In the genomic region with DNA sequence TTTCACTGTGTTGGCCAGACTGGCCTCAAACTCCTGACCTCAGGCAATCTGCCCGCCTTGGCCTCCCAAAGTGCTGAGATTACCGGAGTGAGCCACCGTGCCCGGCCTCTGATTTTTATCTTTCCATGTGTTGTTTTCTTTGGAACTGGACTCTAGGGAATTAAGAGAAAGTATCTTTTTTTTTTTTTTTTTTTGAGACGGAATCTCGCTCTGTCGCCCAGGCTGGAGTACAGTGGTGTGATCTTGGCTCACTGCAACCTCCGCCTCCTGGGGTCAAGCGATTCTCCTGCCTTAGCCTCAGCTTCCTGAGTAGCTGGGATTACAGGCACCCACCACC, we compare ENCODE assay signal across 7 cellular contexts. TPM values are rescaled to one million over a fixed set of nuclear protein-coding genes. Genes with fewer than 3 reads are reported as not detected.
A peak's percentile ranks its signal among the peaks of the same experiment; 100 is the strongest.
DNase-seq lines count a peak whose midpoint lies in the region; ATAC-seq and TF ChIP-seq lines count a peak whose summit lies in the region.
"Not testable (repeated sequence)": the region's sequence is repeated elsewhere in the genome, so short reads cannot be mapped to it uniquely, and the experiment has no call there.

No MANE protein-coding gene starts in this region.

- H4K12ac ChIP-seq in trophoblast cell (ENCODE audit: low read depth, low read length) = not testable (repeated sequence)

- CTCF ChIA-PET in HEK293 (lab: Yijun Ruan, JAX) = interaction anchor here (0.8 to 1.6 kb wide), 3 partner anchors 10 to 109 kb away, joined by 3 to 6 read pairs (median 6); no protein-coding TSS in a partner anchor

- not testable (repeated sequence) for H2AFZ ChIP-seq in GM23338; MM.1S (ENCODE audit: low read length); trophoblast cell (ENCODE audit: insufficient read depth, low read length, poor library complexity)
- H2AFZ ChIP-seq in OCI-LY3 (ENCODE audit: low read depth, low read length) = 0 out of 2 replicates have a peak overlapping the region, but pooled peaks have one; percentile 0

- H3K4me3 ChIP-seq in GM23338; HEK293 (ENCODE audit: low read depth, low read length); MM.1S (ENCODE audit: low read length); trophoblast cell (ENCODE audit: low read depth, low read length): not testable (repeated sequence)
- H3K4me3 ChIP-seq in OCI-LY3 (ENCODE audit: low read length) = peak overlapping the region; percentile 69

- not testable (repeated sequence) for H3K9ac ChIP-seq in MM.1S (ENCODE audit: low read length); trophoblast cell (ENCODE audit: low read length)
- H3K9ac ChIP-seq in OCI-LY3 (ENCODE audit: low read length) = peak overlapping the region; percentile 65

- not testable (repeated sequence) for H3K4me1 ChIP-seq in GM23338 (ENCODE audit: insufficient read depth); HEK293 (ENCODE audit: control insufficient read depth, insufficient read depth, low read length); trophoblast cell (ENCODE audit: control insufficient read depth in 1 of 2, insufficient read depth in 2 of 2, low read length in 2 of 2)
- H3K4me1 ChIP-seq in MM.1S (ENCODE audit: low read length) (peaks cover 15% of the 10 kb centered on the region; the same call in 1 of the 2 replicates), OCI-LY3 (ENCODE audit: low read length) (peaks cover 18% of the 10 kb centered on the region)

- H2BK120ac ChIP-seq in trophoblast cell (ENCODE audit: insufficient read depth, low read length, poor library complexity) = not testable (repeated sequence)

- H2AK5ac ChIP-seq in trophoblast cell (ENCODE audit: low read length) = not testable (repeated sequence)

- H3K27ac ChIP-seq in 22Rv1 = peak overlapping the region; percentile 39; the same call in 1 of the 2 replicates
- 0 out of 2 replicates have a peak overlapping the region, but pooled peaks have one; percentile 39 for H3K27ac ChIP-seq in GM23338 (ENCODE audit: low read depth)
- not testable (repeated sequence) for H3K27ac ChIP-seq in HEK293 (ENCODE audit: extremely low read depth, low read depth, low read length); trophoblast cell (ENCODE audit: low read depth, low read length)
- peak overlapping the region; percentile 20; the same call in 1 of the 2 replicates for H3K27ac ChIP-seq in MM.1S (ENCODE audit: low read length)
- peak overlapping the region; percentile 90 for H3K27ac ChIP-seq in OCI-LY3 (ENCODE audit: low read length)
- H3K27ac ChIP-seq in VCaP = peak overlapping the region; percentile 84; the same call in 1 of the 2 replicates

- not testable (repeated sequence) for ATAC-seq in GM23338

- not testable (repeated sequence) for H3K36me3 ChIP-seq in GM23338 (ENCODE audit: insufficient read depth); MM.1S (replicated peaks; ENCODE audit: insufficient read depth, low read length); OCI-LY3 (replicated peaks; ENCODE audit: low read depth, low read length); trophoblast cell (ENCODE audit: control insufficient read depth in 1 of 2, insufficient read depth in 2 of 2, low read length in 2 of 2)
- peaks cover 0 to 24% of the 10 kb centered on the region in 2 experiments; a peak in 2 of 3 replicates for H3K36me3 ChIP-seq in HEK293 (ENCODE audit: control insufficient read depth in 2 of 2, insufficient read depth in 1 of 2, low read length in 2 of 2)

- not testable (repeated sequence) for H3K4me3 Mint-ChIP-seq in GM23338

- not testable (repeated sequence) for H3K9me3 Mint-ChIP-seq in GM23338

- not testable (repeated sequence) for H4K91ac ChIP-seq in trophoblast cell (ENCODE audit: low read depth, low read length)

- H3F3A ChIP-seq in GM23338 (replicated peaks; ENCODE audit: low read depth) = not testable (repeated sequence)
- peaks cover 11% of the 10 kb centered on the region for H3F3A ChIP-seq in MM.1S (ENCODE audit: insufficient read depth, low read length)

- not testable (repeated sequence) for H3K79me1 ChIP-seq in trophoblast cell (ENCODE audit: low read length)

- H4K20me1 ChIP-seq in GM23338 (replicated peaks; ENCODE audit: insufficient read depth); MM.1S (ENCODE audit: insufficient read depth, low read length); OCI-LY3 (ENCODE audit: insufficient read depth, low read length): not testable (repeated sequence)

- H3K36me3 Mint-ChIP-seq in GM23338 (ENCODE audit: low read depth) = peaks cover 18% of the 10 kb centered on the region

- not testable (repeated sequence) for H3K27ac Mint-ChIP-seq in GM23338

- H3K23ac ChIP-seq in trophoblast cell (ENCODE audit: low read length) = not testable (repeated sequence)

- not testable (repeated sequence) for H3K27me3 Mint-ChIP-seq in GM23338 (ENCODE audit: insufficient read depth, low read depth, poor library complexity)

- not testable (repeated sequence) for H2BK5ac ChIP-seq in trophoblast cell (ENCODE audit: low read depth, low read length, poor library complexity)

- H3K9me2 ChIP-seq in GM23338 (ENCODE audit: insufficient read depth); MM.1S (replicated peaks; ENCODE audit: insufficient read depth, low read length): not testable (repeated sequence)

- not testable (repeated sequence) for H3K27me3 ChIP-seq in GM23338 (ENCODE audit: insufficient read depth); MM.1S (replicated peaks; ENCODE audit: insufficient read depth, low read length); OCI-LY3 (ENCODE audit: low read depth, low read length); trophoblast cell (ENCODE audit: insufficient read depth, low read length)

- not testable (repeated sequence) for H2BK12ac ChIP-seq in trophoblast cell (ENCODE audit: low read length)

- DNase-seq in GM23338 (ENCODE audit: low spot score); MM.1S: not testable (repeated sequence)
- DNase-seq in trophoblast cell = peak; percentile 26 to 46

- H3K4me1 Mint-ChIP-seq in GM23338 = not testable (repeated sequence)

- H3K4me2 ChIP-seq in GM23338; trophoblast cell (ENCODE audit: low read length): not testable (repeated sequence)
- H3K4me2 ChIP-seq in MM.1S (ENCODE audit: low read depth, low read length) (peak overlapping the region; percentile 1; the same call in 1 of the 2 replicates), OCI-LY3 (ENCODE audit: low read length) (peak overlapping the region; percentile 82)

- not testable (repeated sequence) for H3K14ac ChIP-seq in trophoblast cell (ENCODE audit: low read length)

- not testable (repeated sequence) for TF ChIP-seq CTCF in 22Rv1 (IDR thresholded peaks at IDR 0.05); GM23338 (conservative IDR thresholded peaks at IDR 0.05; ENCODE audit: low read depth in 2 of 2); HEK293 (tag by site-specific recombination; IDR thresholded peaks at IDR 0.05); MM.1S (IDR thresholded peaks at IDR 0.05; ENCODE audit: low read length); OCI-LY3 (IDR thresholded peaks at IDR 0.05; ENCODE audit: low read depth, low read length); VCaP (conservative IDR thresholded peaks at IDR 0.05)

- H3K18ac ChIP-seq in trophoblast cell (ENCODE audit: low read length) = not testable (repeated sequence)

- POLR2A ChIA-PET in HEK293 (lab: Yijun Ruan, JAX) = not testable (repeated sequence)

- H4K8ac ChIP-seq in trophoblast cell (ENCODE audit: low read depth, low read length) = not testable (repeated sequence)

- WGBS in trophoblast cell (ENCODE audit: extremely low coverage, insufficient coverage, insufficient read length) = no CpG with 5 or more reads among the region's 9 CpGs

- H3K79me2 ChIP-seq in GM23338 (replicated peaks; ENCODE audit: insufficient read depth); MM.1S (ENCODE audit: low read length); OCI-LY3 (ENCODE audit: low read length); trophoblast cell (ENCODE audit: control insufficient read depth, insufficient read depth, low read length, poor library complexity): not testable (repeated sequence)

- H3K4ac ChIP-seq in trophoblast cell (ENCODE audit: low read depth, low read length) = not testable (repeated sequence)

- H3K9me3 ChIP-seq in HEK293 (ENCODE audit: control insufficient read depth, insufficient read depth, low read depth, low read length); MM.1S (replicated peaks; ENCODE audit: insufficient read depth, low read length); OCI-LY3 (ENCODE audit: insufficient read depth, low read length); trophoblast cell (ENCODE audit: insufficient read depth, low read depth, low read length): not testable (repeated sequence)

TF ChIP-seq in HEK293, 187 proteins besides CTCF, POLR2A, EP300 and RAD21:
- TF ChIP-seq, protein P1, sequence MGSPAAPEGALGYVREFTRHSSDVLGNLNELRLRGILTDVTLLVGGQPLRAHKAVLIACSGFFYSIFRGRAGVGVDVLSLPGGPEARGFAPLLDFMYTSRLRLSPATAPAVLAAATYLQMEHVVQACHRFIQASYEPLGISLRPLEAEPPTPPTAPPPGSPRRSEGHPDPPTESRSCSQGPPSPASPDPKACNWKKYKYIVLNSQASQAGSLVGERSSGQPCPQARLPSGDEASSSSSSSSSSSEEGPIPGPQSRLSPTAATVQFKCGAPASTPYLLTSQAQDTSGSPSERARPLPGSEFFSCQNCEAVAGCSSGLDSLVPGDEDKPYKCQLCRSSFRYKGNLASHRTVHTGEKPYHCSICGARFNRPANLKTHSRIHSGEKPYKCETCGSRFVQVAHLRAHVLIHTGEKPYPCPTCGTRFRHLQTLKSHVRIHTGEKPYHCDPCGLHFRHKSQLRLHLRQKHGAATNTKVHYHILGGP (tag by site-specific recombination; IDR thresholded peaks at IDR 0.05) = peak; percentile 76

RNA-seq across cellular contexts. Expression of a gene that starts 51.8 kb away (rescaled TPM):
- total RNA-seq in GM23338 (2014; rRNA removed; shearing (Covaris generic)) = 25.2 and 32.7 TPM in 2 replicates
- 28.8 and 29.1 TPM in 2 replicates for polyA plus RNA-seq in GM23338 (2016; fragmentation: Nextera tagmentation; extraction: Ambion mirVana)
- polyA plus RNA-seq in trophoblast cell (2013) = 24.7 and 25.2 TPM in 2 replicates
